8 cellular contexts compared by ENCODE assay signal in the genomic region with DNA sequence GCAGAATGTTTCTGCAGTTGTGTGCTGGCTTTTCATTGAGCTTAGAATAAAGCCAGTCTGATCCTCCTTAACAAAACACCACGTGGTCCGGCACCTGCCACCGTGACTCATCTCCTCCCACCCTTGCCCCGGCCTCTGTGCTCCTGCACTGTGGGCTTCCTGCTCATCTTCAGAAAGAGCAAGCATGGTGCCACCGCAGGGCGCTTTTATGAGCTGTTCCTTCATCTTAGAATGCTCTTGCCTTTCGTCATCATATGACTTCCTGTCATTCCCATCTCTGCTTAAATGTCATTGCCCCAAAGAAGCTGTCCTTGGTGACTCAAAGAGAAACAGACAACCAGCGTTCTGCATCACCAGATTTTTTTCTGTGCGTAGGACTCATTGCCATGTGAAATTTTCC.
DNase-seq lines count a peak whose midpoint lies in the region; ATAC-seq, FAIRE-seq and TF ChIP-seq lines count a peak whose summit lies in the region.

No MANE protein-coding gene starts in this region.

- H3K79me2 ChIP-seq in Karpas-422 (ENCODE audit: low read length) = no peaks in the 10 kb centered on the region

- H3K9me3 ChIP-seq in mesenchymal stem cell (ENCODE audit: control insufficient read depth, low read length) (no peaks in the 10 kb centered on the region), Karpas-422 (ENCODE audit: low read length) (no peaks in the 10 kb centered on the region), prostate gland (no peaks in the 10 kb centered on the region)

- ATAC-seq in GM19351 (IDR thresholded peaks at IDR 0.05; ENCODE audit: unreplicated experiment) = peak; percentile 90

- H2BK15ac ChIP-seq in mesenchymal stem cell (ENCODE audit: low read depth, poor library complexity, severe bottlenecking) = no peak overlapping the region

- no peak overlapping the region for H4K8ac ChIP-seq in mesenchymal stem cell (ENCODE audit: low read length)

- FAIRE-seq in urothelium cell line (lab: Jason Lieb, UNC) = no peak

- H2AFZ ChIP-seq in mesenchymal stem cell (ENCODE audit: low read depth, low read length) = no peak overlapping the region
- no peak overlapping the region for H2AFZ ChIP-seq in Karpas-422 (ENCODE audit: low read length)

- H3K27ac ChIP-seq in mesenchymal stem cell (ENCODE audit: low read length, poor library complexity, severe bottlenecking) (peak overlapping the region; percentile 76), Karpas-422 (ENCODE audit: low read length) (no peak overlapping the region), prostate gland (no peak overlapping the region)

- no peak overlapping the region for H2AK5ac ChIP-seq in mesenchymal stem cell (ENCODE audit: low read length, severe bottlenecking)

- H4K20me1 ChIP-seq in Karpas-422 (ENCODE audit: insufficient read depth, low read depth, low read length) = 0 out of 2 replicates have a peak, but pooled peaks cover 2% of the 10 kb centered on the region

- H3K9ac ChIP-seq in mesenchymal stem cell (ENCODE audit: low read length) (no peak overlapping the region), Karpas-422 (ENCODE audit: low read length) (no peak overlapping the region)

- peaks cover 7% of the 10 kb centered on the region for H3K4me1 ChIP-seq in mesenchymal stem cell (ENCODE audit: control insufficient read depth, insufficient read depth, low read depth, low read length)
- no peaks in the 10 kb centered on the region for H3K4me1 ChIP-seq in Karpas-422 (ENCODE audit: low read length)
- no peaks in the 10 kb centered on the region for H3K4me1 ChIP-seq in prostate gland (replicated peaks)

- peaks cover 4% of the 10 kb centered on the region for H3K79me1 ChIP-seq in mesenchymal stem cell (replicated peaks; ENCODE audit: low read length, poor library complexity, severe bottlenecking)

- H2BK120ac ChIP-seq in mesenchymal stem cell (ENCODE audit: low read depth, low read length) = no peak overlapping the region

- no peak overlapping the region for H2BK5ac ChIP-seq in mesenchymal stem cell (ENCODE audit: low read depth, low read length, poor library complexity, severe bottlenecking)

- no peaks in the 10 kb centered on the region for H3K9me2 ChIP-seq in Karpas-422 (replicated peaks; ENCODE audit: insufficient read depth, low read length)

- H3K14ac ChIP-seq in mesenchymal stem cell (ENCODE audit: low read length in 2 of 2) = no peak overlapping the region

- no peak overlapping the region for H3K23ac ChIP-seq in mesenchymal stem cell (ENCODE audit: low read length in 2 of 2)

- H3K36me3 ChIP-seq in mesenchymal stem cell (ENCODE audit: control insufficient read depth in 1 of 2, insufficient read depth in 2 of 2, low read depth in 1 of 2, low read length in 2 of 2) (peaks cover 0 to 3% of the 10 kb centered on the region in 2 experiments), Karpas-422 (ENCODE audit: insufficient read depth, low read length) (no peaks in the 10 kb centered on the region), prostate gland (no peaks in the 10 kb centered on the region)

- H3K4ac ChIP-seq in mesenchymal stem cell (ENCODE audit: low read depth in 1 of 2, low read length in 2 of 2) = no peak overlapping the region

- H3K4me3 ChIP-seq in mesenchymal stem cell (ENCODE audit: insufficient read depth in 1 of 2, low read depth in 1 of 2, low read length in 2 of 2) (no peak overlapping the region), Karpas-422 (ENCODE audit: low read length) (no peak overlapping the region), prostate gland (no peak overlapping the region)

- TF ChIP-seq CTCF in prostate gland (IDR thresholded peaks at IDR 0.05) = no peak

- no peak overlapping the region for H3K4me2 ChIP-seq in mesenchymal stem cell (ENCODE audit: low read length, poor library complexity, severe bottlenecking)
- H3K4me2 ChIP-seq in Karpas-422 (ENCODE audit: low read depth, low read length, poor library complexity, severe bottlenecking) = no peak overlapping the region

- WGBS in mesenchymal stem cell = 22% methylated on average over 9 of the region's 9 CpGs
- 74% methylated on average over 9 of the region's 9 CpGs for WGBS in prostate gland

- no peak overlapping the region for H3K18ac ChIP-seq in mesenchymal stem cell (ENCODE audit: low read depth in 1 of 2, low read length in 2 of 2)

- no peak overlapping the region for H2BK12ac ChIP-seq in mesenchymal stem cell (ENCODE audit: low read length in 2 of 2)

- DNase-seq in NCI-H146 (lab: John Stamatoyannopoulos, UW) (peak; percentile 49), mesenchymal stem cell (peak; percentile 33), urothelium cell line (ENCODE audit: low spot score) (peak; percentile 78), Karpas-422 (no peak), occipital lobe (lab: John Stamatoyannopoulos, UW) (no peak), prostate gland (ENCODE audit: low spot score) (no peak)
- peak; percentile 47 for DNase-seq in activated CD8-positive, alpha-beta memory T cell treated with anti-CD3 and anti-CD28 coated beads, Interleukin-2, amount 50 U/mL, for 1 hour (ENCODE audit: extremely low read depth)

- intact Hi-C loops in prostate gland (cut with DNase I) = loop anchor here (2.0 kb wide), 1 partner anchor 138 kb away; no protein-coding TSS in a partner anchor

- TF ChIP-seq POLR2A in prostate gland (IDR thresholded peaks at IDR 0.05) = no peak

- H3K27me3 ChIP-seq in mesenchymal stem cell (ENCODE audit: control insufficient read depth in 1 of 2, insufficient read depth in 1 of 2, low read length in 2 of 2) (peaks cover 0 to 13% of the 10 kb centered on the region in 2 experiments), Karpas-422 (ENCODE audit: low read length) (no peaks in the 10 kb centered on the region), prostate gland (replicated peaks; ENCODE audit: insufficient read depth) (no peaks in the 10 kb centered on the region)

- H4K91ac ChIP-seq in mesenchymal stem cell (ENCODE audit: low read length) = no peak overlapping the region

Comparison
In these comparisons a context has a peak if more than half of its experiments do, and no peak if none do; other contexts are left out.
1. DNase-seq: peak in NCI-H146 (single experiment), activated CD8-positive, alpha-beta memory T cell treated with anti-CD3 and anti-CD28 coated beads, Interleukin-2, amount 50 U/mL, for 1 hour (single experiment), mesenchymal stem cell (single experiment) and urothelium cell line (single experiment); none in Karpas-422 (single experiment), occipital lobe (single experiment) and prostate gland (single experiment).